22 cellular contexts compared by ENCODE assay signal in genomic region chr1:153767519-153767918, GRCh38. TPM values are rescaled to one million over a fixed set of nuclear protein-coding genes. Genes with fewer than 3 reads are reported as not detected.
DNase-seq lines count a peak whose midpoint lies in the region; ATAC-seq and TF ChIP-seq lines count a peak whose summit lies in the region.
"Had no signal": no experiment of that assay in that cellular context is flagged by ENCODE, and none has a peak within 500 bp of the region (broad histone marks: within the 10 kb centered on the region; RNA-seq: fewer than 3 reads in every experiment).

No MANE protein-coding gene starts in this region.

- peak overlapping the region; percentile 3 for H3K4me3 Mint-ChIP-seq in Caco-2 (ENCODE audit: unreplicated experiment)

- no peaks in the 10 kb centered on the region for H3K27me3 ChIP-seq in Caco-2 (replicated peaks; ENCODE audit: control insufficient read depth, insufficient read depth, low read length)
- H3K27me3 ChIP-seq in hepatocyte: no peaks in the 10 kb centered on the region
- H3K27me3 ChIP-seq in mucosa of stomach (ENCODE audit: control insufficient read depth, insufficient read depth, low read length): no peaks in the 10 kb centered on the region
- H3K27me3 ChIP-seq in transverse colon: no peaks in the 10 kb centered on the region

- TF ChIP-seq POLR2A in transverse colon (IDR thresholded peaks at IDR 0.05): no peak

- H3K4me1 ChIP-seq in Caco-2 (peaks cover 19% of the 10 kb centered on the region), hepatocyte (ENCODE audit: insufficient read depth) (peaks cover 40% of the 10 kb centered on the region), mucosa of stomach (ENCODE audit: control insufficient read depth, insufficient read depth, low read length) (peaks cover 59% of the 10 kb centered on the region), transverse colon (peaks cover 0 to 33% (median 17%) of the 10 kb centered on the region in 4 donors)

- TF ChIP-seq CTCF in Caco-2 (IDR thresholded peaks at IDR 0.05; ENCODE audit: insufficient read depth in 1 of 2, low read depth in 1 of 2, low read length in 1 of 2, severe bottlenecking in 1 of 2, unreplicated experiment in 1 of 2): no peak
- no peak for TF ChIP-seq CTCF in hepatocyte (IDR thresholded peaks at IDR 0.05; ENCODE audit: poor library complexity)
- no peak for TF ChIP-seq CTCF in transverse colon (IDR thresholded peaks at IDR 0.05)

- H3K79me2 ChIP-seq in hepatocyte: no peaks in the 10 kb centered on the region

- H3K4me1 Mint-ChIP-seq in Caco-2 (ENCODE audit: low read depth, unreplicated experiment): peaks cover 32% of the 10 kb centered on the region

- ATAC-seq in GM19463 (IDR thresholded peaks at IDR 0.05; ENCODE audit: unreplicated experiment) (no peak), GM21737 (IDR thresholded peaks at IDR 0.05; ENCODE audit: unreplicated experiment) (no peak)
- ATAC-seq: PC-3 had no signal

- H3K36me3 ChIP-seq in Caco-2 (ENCODE audit: control insufficient read depth, insufficient read depth, low read length) (peaks cover 2% of the 10 kb centered on the region), hepatocyte (replicated peaks; ENCODE audit: insufficient read depth, low read depth) (no peaks in the 10 kb centered on the region), mucosa of stomach (ENCODE audit: control insufficient read depth, insufficient read depth, low read length) (no peaks in the 10 kb centered on the region), transverse colon (peaks cover 0 to 22% (median 9%) of the 10 kb centered on the region in 4 donors)

- WGBS in hepatocyte (ENCODE audit: low lambda C conversion rate, missing lambda C conversion rate): 97% methylated on average over 11 of the region's 11 CpGs
- WGBS in transverse colon (ENCODE audit: low coverage in 1 of 2), 2 donors: 85 to 95% methylated on average over 4 to 11 of the region's 11 CpGs

- H3K36me3 Mint-ChIP-seq in Caco-2 (ENCODE audit: insufficient read depth, unreplicated experiment): peaks cover 40% of the 10 kb centered on the region

- H2AFZ ChIP-seq in hepatocyte: no peak overlapping the region

- H3K4me2 ChIP-seq in hepatocyte: no peak overlapping the region
- H3K4me2 ChIP-seq: SK-N-SH had no signal

- H3K27ac Mint-ChIP-seq in Caco-2 (ENCODE audit: unreplicated experiment): peak overlapping the region; percentile 52

- no peak overlapping the region for H3K4me3 ChIP-seq in Caco-2 (ENCODE audit: low read depth, low read length)
- H3K4me3 ChIP-seq in hepatocyte: no peak overlapping the region
- H3K4me3 ChIP-seq in mucosa of stomach (ENCODE audit: low read length): no peak overlapping the region
- no peak overlapping the region for H3K4me3 ChIP-seq in transverse colon

- no peaks in the 10 kb centered on the region for H3K27me3 Mint-ChIP-seq in Caco-2 (ENCODE audit: insufficient read depth, unreplicated experiment)

- H4K20me1 ChIP-seq in hepatocyte (ENCODE audit: insufficient read depth, poor library complexity, severe bottlenecking): no peaks in the 10 kb centered on the region

- in situ Hi-C loops in transverse colon (cut with MboI; ENCODE audit: low pct_ligation_motif_present in 1 of 4, low pct_unique_long_range_greater_than_20kb in 1 of 4, low sequenced_read_pairs in 3 of 4): no loop called here

- no TSS peak for BruUV-seq in Caco-2 (replicated peaks; lab: Mats Ljungman, UMichigan)

- POLR2A ChIA-PET in Caco-2 (lab: Charles Lee): no interaction called here

- DNase-seq in Caco-2 (no peak), hepatocyte (ENCODE audit: low spot score) (no peak), transverse colon (no peak), A172 (ENCODE audit: low spot score) (no peak), NCI-H2171 (lab: John Stamatoyannopoulos, UW) (no peak)
- DNase-seq: ACHN, COR-L47, DMS153, EL, KBM-7, NCI-H187, NCI-H2107, NCI-H2227 treated with DMSO at 0.1 percent for 48 hours, NCI-H524, NCI-H82, PC-3, RPMI8226, SHP77 treated with DMSO at 0.1 percent for 48 hours, SK-N-SH had no signal

- intact Hi-C loops in Caco-2 (cut with micrococcal nuclease; ENCODE audit: unreplicated experiment): no loop called here
- intact Hi-C loops in transverse colon (cut with DNase I; ENCODE audit: low total_unique reads): no loop called here

- H3K9me2 ChIP-seq in hepatocyte (replicated peaks; ENCODE audit: insufficient read depth): no peaks in the 10 kb centered on the region
- H3K9me2 ChIP-seq: SK-N-SH had no signal

- H3K27ac ChIP-seq in hepatocyte (peak overlapping the region; percentile 97), transverse colon (peak overlapping the region in 3 of 4 donors; percentile 41 to 48 (median 44))

- H3K9ac ChIP-seq in mucosa of stomach (ENCODE audit: low read length): peak overlapping the region; percentile 38
- H3K9ac ChIP-seq: SK-N-SH had no signal

- H3K9me3 ChIP-seq in Caco-2 (no peaks in the 10 kb centered on the region), hepatocyte (ENCODE audit: low read depth) (no peaks in the 10 kb centered on the region), mucosa of stomach (ENCODE audit: control insufficient read depth, low read length) (no peaks in the 10 kb centered on the region), transverse colon (no peaks in the 10 kb centered on the region)
- H3K9me3 ChIP-seq: SK-N-SH had no signal

- no peak for TF ChIP-seq EP300 in transverse colon (IDR thresholded peaks at IDR 0.05; ENCODE audit: low read depth)

- H3K9me3 Mint-ChIP-seq in Caco-2 (ENCODE audit: unreplicated experiment): no peaks in the 10 kb centered on the region

- CTCF ChIA-PET in Caco-2 (lab: Charles Lee): interaction anchor here (0.8 kb wide), 1 partner anchor 40 kb away, joined by 3 read pairs; the partner anchor contains the start of gene INTS3

RNA-seq across cellular contexts. Expression of gene SLC27A3, which starts 7.7 kb away (rescaled TPM):
- 22.8 and 27.2 TPM in 2 replicates for total RNA-seq in Caco-2 (2022)
- 21.5 and 22.8 TPM in 2 replicates for total RNA-seq in hepatocyte
- 37.2 and 38.1 TPM in 2 replicates for polyA plus RNA-seq in hepatocyte
- 100 to 1,000 TPM in 1 of 4 donors, 10 to 100 TPM in 3; 15.2 to 159 (median 26.2) TPM for total RNA-seq in transverse colon
- total RNA-seq in A172 (2014; rRNA removed; shearing (Covaris generic)): 1.8 and 2.2 TPM in 2 replicates

RNA-seq across cellular contexts. Expression of gene INTS3, which starts 39.7 kb away (rescaled TPM):
- total RNA-seq in Caco-2 (2022) (39.0 and 43.4 TPM in 2 replicates), hepatocyte (39.1 and 42.3 TPM in 2 replicates), transverse colon (10 to 100 TPM; 26.1 to 35.6 (median 28.0) TPM)
- polyA plus RNA-seq in hepatocyte: 37.1 and 51.3 TPM in 2 replicates
- 43.6 and 44.7 TPM in 2 replicates for total RNA-seq in A172 (2014; rRNA removed; shearing (Covaris generic))
